ENCODE assay signal across 27 cellular contexts in the genomic region with DNA sequence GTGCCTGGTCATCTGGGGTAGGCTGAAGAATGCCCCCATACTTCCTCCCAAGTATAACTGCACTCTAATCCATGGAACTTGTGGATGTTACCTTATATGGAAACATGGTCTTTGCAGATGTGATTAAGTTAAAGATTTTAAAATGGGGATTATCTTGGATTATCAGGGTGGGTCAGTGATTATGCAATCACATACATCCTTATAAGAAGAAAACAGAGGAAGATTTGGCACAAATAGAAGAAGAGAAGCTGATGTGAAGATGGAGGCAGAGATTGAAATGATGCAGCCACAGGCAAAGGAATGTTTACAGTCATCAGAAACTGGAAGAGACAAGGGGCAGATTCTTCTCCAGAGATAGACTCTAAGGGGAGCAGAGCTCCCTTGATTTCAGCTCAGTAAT.
"Had no signal": no experiment of that assay in that cellular context is flagged by ENCODE, and none has a peak within 500 bp of the region (broad histone marks: within the 10 kb centered on the region; RNA-seq: fewer than 3 reads in every experiment).

No MANE protein-coding gene starts in this region.

- H3K4me3 ChIP-seq: gastroesophageal sphincter, hepatocyte, mucosa of descending colon, pancreas, prostate gland, stomach, thyroid gland had no signal

- H3K36me3 Mint-ChIP-seq: activated naive CD8-positive, alpha-beta T cell treated with anti-CD3 and anti-CD28 coated beads, Interleukin-2, amount 10 ng/mL, durations not matched to agents 7 days and 5 days had no signal

- H3K27ac Mint-ChIP-seq: activated B cell treated with CpG ODN at 0.5 μM for 24 hours; activated CD8-positive, alpha-beta T cell treated with anti-CD3 and anti-CD28 coated beads for 36 hours; activated naive CD8-positive, alpha-beta T cell treated with anti-CD3 and anti-CD28 coated beads, Interleukin-2, amount 10 ng/mL, durations not matched to agents 7 days and 5 days; stimulated activated naive B cell treated with anti-CD40 and anti-IgM and Interleukin-4, amounts not matched to agents 10 μg/mL and 1 μg/mL and 100 μg/mL, for 72 hours; T-helper 2 cell treated with Interferon-gamma antibody and Interleukin-4, amounts not matched to agents 5 μg/mL and 100 μg/mL, for 36 hours had no signal

- ATAC-seq: activated CD8-positive, alpha-beta T cell treated with anti-CD3 and anti-CD28 coated beads for 36 hours; effector memory CD8-positive, alpha-beta T cell; gastroesophageal sphincter; left ventricle myocardium superior; mucosa of descending colon; pancreas; stimulated activated naive B cell treated with anti-CD40 and anti-IgM and Interleukin-4, amounts not matched to agents 10 μg/mL and 1 μg/mL and 100 μg/mL, for 72 hours had no signal

- H3K4me3 Mint-ChIP-seq: activated B cell treated with CpG ODN at 0.5 μM for 24 hours; activated CD8-positive, alpha-beta T cell treated with anti-CD3 and anti-CD28 coated beads for 36 hours; activated naive CD8-positive, alpha-beta T cell treated with anti-CD3 and anti-CD28 coated beads, Interleukin-2, amount 10 ng/mL, durations not matched to agents 7 days and 5 days; stimulated activated naive B cell treated with anti-CD40 and anti-IgM and Interleukin-4, amounts not matched to agents 10 μg/mL and 1 μg/mL and 100 μg/mL, for 72 hours; T-helper 2 cell treated with Interferon-gamma antibody and Interleukin-4, amounts not matched to agents 5 μg/mL and 100 μg/mL, for 36 hours had no signal

- H3K9me3 Mint-ChIP-seq: activated CD8-positive, alpha-beta T cell treated with anti-CD3 and anti-CD28 coated beads for 36 hours had no signal

- FAIRE-seq: pancreas had no signal

- DNase-seq: activated B cell treated with CpG ODN at 0.5 μM for 24 hours; activated CD4-positive, alpha-beta T cell treated with anti-CD3 and anti-CD28 coated beads, Interleukin-2, amount 50 U/mL, for 1 hour; activated CD8-positive, alpha-beta T cell treated with anti-CD3 and anti-CD28 coated beads for 36 hours; activated naive CD4-positive, alpha-beta T cell; activated naive CD8-positive, alpha-beta T cell treated with anti-CD3 and anti-CD28 coated beads, Interleukin-2, amount 10 ng/mL, durations not matched to agents 7 days and 5 days; activated T-cell treated with anti-CD3 and anti-CD28 coated beads, Interleukin-2, amount 50 U/mL, for 48 hours; amygdala; caudate nucleus; cortex of kidney; effector memory CD8-positive, alpha-beta T cell; erythroblast; islet precursor cell; left ventricle myocardium superior; mucosa of descending colon; nucleus accumbens; pancreas; retina; stimulated activated CD4-positive, alpha-beta T cell treated with anti-CD3 and anti-CD28 coated beads, Interleukin-15, amount 100 ng/mL, for 24 hours; stimulated activated CD4-positive, alpha-beta T cell treated with anti-CD3 and anti-CD28 coated beads, Interleukin-2, amount 100 ng/mL, for 24 hours; stimulated activated naive B cell treated with anti-CD40 and anti-IgM and Interleukin-4, amounts not matched to agents 10 μg/mL and 1 μg/mL and 100 μg/mL, for 72 hours; stomach; T-helper 1 cell; thyroid gland had no signal

- H3K27me3 Mint-ChIP-seq: activated naive CD8-positive, alpha-beta T cell treated with anti-CD3 and anti-CD28 coated beads, Interleukin-2, amount 10 ng/mL, durations not matched to agents 7 days and 5 days had no signal
